19 cellular contexts compared by ENCODE assay signal in genomic region chr20:6162239-6162638, GRCh38. TPM values are rescaled to one million over a fixed set of nuclear protein-coding genes. Genes with fewer than 3 reads are reported as not detected.
DNase-seq lines count a peak whose midpoint lies in the region; ATAC-seq, FAIRE-seq and TF ChIP-seq lines count a peak whose summit lies in the region.
"Had no signal": no experiment of that assay in that cellular context is flagged by ENCODE, and none has a peak within 500 bp of the region (broad histone marks: within the 10 kb centered on the region; RNA-seq: fewer than 3 reads in every experiment).

No MANE protein-coding gene starts in this region.

- DNase-seq in HepG2 (ENCODE audit: low spot score) (no peak), WTC11 (ENCODE audit: low spot score) (no peak), SW480 (ENCODE audit: low spot score) (no peak), epidermal melanocyte (ENCODE audit: insufficient read length, low spot score) (no peak), GF-D8 (lab: John Stamatoyannopoulos, UW) (no peak)
- DNase-seq: activated CD8-positive, alpha-beta memory T cell treated with anti-CD3 and anti-CD28 coated beads for 24 hours; activated naive CD4-positive, alpha-beta T cell; cerebellar nuclear complex; DMS153; NCI-H524 treated with DMSO at 0.1 percent for 48 hours; stimulated activated CD4-positive, alpha-beta T cell treated with anti-CD3 and anti-CD28 coated beads, Interleukin-12 subunit alpha, Interleukin-12 subunit beta, amount 100 ng/mL, for 4 hours had no signal

- TF ChIP-seq RAD21 in liver (IDR thresholded peaks at IDR 0.05), result peak in 1 of 2 donors; percentile 20
- no peak for TF ChIP-seq RAD21 in HepG2 (CRISPR knock-in tag; IDR thresholded peaks at IDR 0.05)

- in situ Hi-C loops in HepG2 (cut with HindIII; ENCODE audit: extremely low pct_ligation_motif_present, low pct_unique_long_range_greater_than_20kb), result no loop called here

- 23% methylated on average over 4 of the region's 4 CpGs for WGBS in liver
- WGBS in HepG2 (ENCODE audit: low lambda C conversion rate), result under 1% methylated on average over 4 of the region's 4 CpGs
- 11% methylated on average over 4 of the region's 4 CpGs; no CpG with 5 or more reads in 1 of the 2 donors for WGBS in gastroesophageal sphincter (ENCODE audit: low coverage in 1 of 2), 2 donors

- H3K27ac ChIP-seq in liver (ENCODE audit: low read depth in 1 of 2, low read length in 2 of 2) (peak overlapping the region in 1 of 2 donors; percentile 25), HepG2 (ENCODE audit: extremely low read length, insufficient read depth, low read length) (no peak overlapping the region), gastroesophageal sphincter (no peak overlapping the region)
- H3K27ac ChIP-seq: RWPE1 had no signal

- POLR2A ChIA-PET in HepG2 (lab: Yijun Ruan, JAX) (no interaction called here), WTC11 (lab: Charles Lee) (no interaction called here)

- FAIRE-seq in HepG2 (lab: Jason Lieb, UNC), result no peak
- FAIRE-seq: GM12878, keratinocyte had no signal

- peak overlapping the region; percentile 67 to 74 (median 72) for H3K27ac Mint-ChIP-seq in nephron
- no peak overlapping the region for H3K27ac Mint-ChIP-seq in WTC11

- BruUV-seq in HepG2 (replicated peaks; lab: Mats Ljungman, UMichigan), result no TSS peak

- TF ChIP-seq CTCF in liver (IDR thresholded peaks at IDR 0.05; ENCODE audit: low read depth, low read length, missing input control) (no peak), HepG2 (CRISPR knock-in tag; IDR thresholded peaks at IDR 0.05) (no peak), gastroesophageal sphincter (IDR thresholded peaks at IDR 0.05) (no peak), nephron (IDR thresholded peaks at IDR 0.05; ENCODE audit: unreplicated experiment in 3 of 3) (no peak), WTC11 (IDR thresholded peaks at IDR 0.05) (no peak)

- H3K4me1 Mint-ChIP-seq in nephron (peaks cover 44% of the 10 kb centered on the region), WTC11 (peaks cover 20% of the 10 kb centered on the region)

- H3K4me3 ChIP-seq in liver (ENCODE audit: low read depth in 1 of 3, low read length in 3 of 3) (no peak overlapping the region), HepG2 (replicated peaks in 1 of 3; ENCODE audit: insufficient read depth in 1 of 3, low read depth in 2 of 3, low read length in 3 of 3) (no peak overlapping the region), gastroesophageal sphincter (no peak overlapping the region)
- H3K4me3 ChIP-seq: GM12878 had no signal

- TF ChIP-seq EP300 in HepG2 (IDR thresholded peaks at IDR 0.05; ENCODE audit: low read depth in 2 of 2, low read length in 2 of 2) (no peak), HepG2 (CRISPR knock-in tag; IDR thresholded peaks at IDR 0.05; ENCODE audit: borderline replicate concordance) (no peak), gastroesophageal sphincter (IDR thresholded peaks at IDR 0.05) (no peak)

- ATAC-seq in HepG2 (no peak), gastroesophageal sphincter (peak; percentile 79), WTC11 (no peak)
- ATAC-seq: esophagus mucosa, GM12878 had no signal

- H3K27me3 ChIP-seq in liver (ENCODE audit: control insufficient read depth in 4 of 4, insufficient read depth in 4 of 4, low read length in 3 of 4), result no peaks in the 10 kb centered on the region
- peaks cover 2 to 5% of the 10 kb centered on the region in 2 experiments; a peak in 3 of 5 replicates for H3K27me3 ChIP-seq in HepG2 (ENCODE audit: control insufficient read depth in 1 of 2, insufficient read depth in 2 of 2, low read length in 2 of 2)
- peaks cover 4% of the 10 kb centered on the region for H3K27me3 ChIP-seq in gastroesophageal sphincter

- peaks cover 17% of the 10 kb centered on the region for H3K9me3 Mint-ChIP-seq in nephron
- H3K9me3 Mint-ChIP-seq in WTC11, result peaks cover 24% of the 10 kb centered on the region

- no peak overlapping the region for H3K9ac ChIP-seq in liver (ENCODE audit: low read depth in 1 of 2, low read length in 2 of 2)
- H3K9ac ChIP-seq in HepG2 (ENCODE audit: insufficient read depth, low read depth, low read length), result no peak overlapping the region

- H3K9me3 ChIP-seq in liver (ENCODE audit: control insufficient read depth in 4 of 4, low read length in 3 of 4), result peaks cover 0 to 4% (median 0%) of the 10 kb centered on the region in 4 donors
- H3K9me3 ChIP-seq in HepG2 (ENCODE audit: low read length), result peaks cover 3% of the 10 kb centered on the region; the same call in 1 of the 2 replicates
- peaks cover 0 to 8% (median 0%) of the 10 kb centered on the region in 3 donors for H3K9me3 ChIP-seq in gastroesophageal sphincter

- H3K27me3 Mint-ChIP-seq in nephron (ENCODE audit: low read depth) (peaks cover 4% of the 10 kb centered on the region), WTC11 (ENCODE audit: low read depth) (0 out of 2 replicates have a peak, but pooled peaks cover under 1% of the 10 kb centered on the region)

- no peaks in the 10 kb centered on the region for H4K20me1 ChIP-seq in HepG2 (ENCODE audit: insufficient read depth, low read length)

- TF ChIP-seq POLR2A in HepG2 (IDR thresholded peaks at IDR 0.05; ENCODE audit: insufficient read depth in 1 of 2, low read depth in 2 of 2, low read length in 2 of 2) (no peak), gastroesophageal sphincter (IDR thresholded peaks at IDR 0.05) (no peak)

- peak overlapping the region in 1 of 3 experiments; percentile 12 for H3K4me3 Mint-ChIP-seq in nephron
- no peak overlapping the region for H3K4me3 Mint-ChIP-seq in WTC11

- H3K36me3 ChIP-seq in liver (ENCODE audit: control insufficient read depth in 4 of 4, insufficient read depth in 3 of 4, low read depth in 1 of 4, low read length in 3 of 4) (no peaks in the 10 kb centered on the region), HepG2 (replicated peaks in 1 of 2; ENCODE audit: control insufficient read depth in 1 of 2, insufficient read depth in 2 of 2, low read length in 2 of 2) (no peaks in the 10 kb centered on the region), gastroesophageal sphincter (no peaks in the 10 kb centered on the region)

- H3K36me3 Mint-ChIP-seq in nephron (ENCODE audit: low read depth), result no peaks in the 10 kb centered on the region
- H3K36me3 Mint-ChIP-seq in WTC11, result peaks cover 5% of the 10 kb centered on the region

- no peaks in the 10 kb centered on the region for H3K79me2 ChIP-seq in HepG2 (ENCODE audit: insufficient read depth, low read length)

- no peak overlapping the region for H3K4me2 ChIP-seq in HepG2 (ENCODE audit: low read depth, low read length)

- no peak overlapping the region for H2AFZ ChIP-seq in HepG2 (ENCODE audit: low read length)

- peaks cover 0 to 4% (median 3%) of the 10 kb centered on the region in 4 donors for H3K4me1 ChIP-seq in liver (ENCODE audit: control insufficient read depth in 4 of 4, insufficient read depth in 4 of 4, low read length in 3 of 4)
- no peaks in the 10 kb centered on the region for H3K4me1 ChIP-seq in HepG2 (ENCODE audit: insufficient read depth, low read length)
- peaks cover 0 to 23% (median 3%) of the 10 kb centered on the region in 3 donors for H3K4me1 ChIP-seq in gastroesophageal sphincter

- intact Hi-C loops in HepG2 (cut with micrococcal nuclease; ENCODE audit: unreplicated experiment), result no loop called here

- CTCF ChIA-PET in HepG2 (lab: Yijun Ruan, JAX; ENCODE audit: low intra/inter-chr PET ratio, low total read pairs), result no interaction called here
- CTCF ChIA-PET in WTC11 (lab: Charles Lee), result no interaction called here

TF ChIP-seq in liver, 16 proteins besides CTCF, POLR2A, EP300 and RAD21 (continues in another document):
- peak; percentile 72 for TF ChIP-seq YY1 (IDR thresholded peaks at IDR 0.05)

TF ChIP-seq in HepG2, 621 proteins besides CTCF, POLR2A, EP300 and RAD21 (continues in another document):
- TF ChIP-seq ZNF136 (CRISPR knock-in tag; IDR thresholded peaks at IDR 0.05; ENCODE audit: low read depth) (no peak), ZBTB1 (CRISPR knock-in tag; IDR thresholded peaks at IDR 0.05; ENCODE audit: borderline replicate concordance) (no peak), NBN (conservative IDR thresholded peaks at IDR 0.05) (no peak), SP1 (IDR thresholded peaks at IDR 0.05) (no peak), SP1 (CRISPR knock-in tag; IDR thresholded peaks at IDR 0.05) (no peak)

TF ChIP-seq in WTC11, 78 proteins besides CTCF, POLR2A, EP300 and RAD21 (continues in another document):
- no peak for TF ChIP-seq TCF7 (CRISPR knock-in tag; IDR thresholded peaks at IDR 0.05; ENCODE audit: low read depth)
- TF ChIP-seq CREM (CRISPR knock-in tag; IDR thresholded peaks at IDR 0.05), result no peak
- TF ChIP-seq ZMAT4 (CRISPR knock-in tag; IDR thresholded peaks at IDR 0.05), result no peak
- TF ChIP-seq TEAD4 (CRISPR knock-in tag; IDR thresholded peaks at IDR 0.05), result no peak

RNA-seq across cellular contexts. Expression of gene FERMT1, which starts 39.4 kb away (rescaled TPM):
- total RNA-seq in liver, result under 1 TPM; 0.25 to 0.42 TPM
- polyA plus RNA-seq in liver, result under 1 TPM; 0.11 to 0.16 TPM
- 29.5 and 39.1 TPM in 2 replicates for total RNA-seq in HepG2 (2016; rRNA removed; fragmentation: Illumina TruSeq; extraction: Trizol)
- 4.8 and 6.7 TPM in 2 replicates for total RNA-seq in HepG2 (2016; cell fraction: cytosol; rRNA removed; fragmentation: Illumina TruSeq; extraction: Trizol; ENCODE audit: low read depth)
- total RNA-seq in HepG2 (2016; cell fraction: insoluble cytoplasmic fraction; rRNA removed; fragmentation: Illumina TruSeq; extraction: Trizol), result 29.9 and 33.9 TPM in 2 replicates
- 27.3 and 30.6 TPM in 2 replicates for total RNA-seq in HepG2 (2016; cell fraction: membrane; rRNA removed; fragmentation: Illumina TruSeq; extraction: Trizol)
- 18.7 and 22.5 TPM in 2 replicates for total RNA-seq in HepG2 (2016; cell fraction: nucleus; rRNA removed; fragmentation: Illumina TruSeq; extraction: Trizol)
- polyA plus RNA-seq in HepG2 (2011; rRNA removed), result 15.1 and 15.8 TPM in 2 replicates
- 8.4 and 8.5 TPM in 2 replicates for polyA plus RNA-seq in HepG2 (2011; cell fraction: cytosol; rRNA removed)
- polyA plus RNA-seq in HepG2 (2011; cell fraction: nucleus; rRNA removed), result 9.7 and 11.7 TPM in 2 replicates
- 9.2 and 11.7 TPM in 2 replicates for polyA plus RNA-seq in HepG2 (2012)
- 4.0 and 4.4 TPM in 2 replicates for polyA plus RNA-seq in HepG2 (2016; cell fraction: cytosol; fragmentation: Illumina TruSeq; extraction: Trizol; ENCODE audit: low read depth)
- polyA plus RNA-seq in HepG2 (2016; cell fraction: insoluble cytoplasmic fraction; fragmentation: Illumina TruSeq; extraction: Trizol; ENCODE audit: low read depth), result 30.4 and 37.6 TPM in 2 replicates
- polyA plus RNA-seq in HepG2 (2016; cell fraction: membrane; fragmentation: Illumina TruSeq; extraction: Trizol; ENCODE audit: low read depth), result 18.3 and 18.7 TPM in 2 replicates
- polyA plus RNA-seq in HepG2 (2016; cell fraction: nucleus; fragmentation: Illumina TruSeq; extraction: Trizol; ENCODE audit: insufficient read depth, low read depth), result 23.6 and 24.8 TPM in 2 replicates
- 11.6 and 13.1 TPM in 2 replicates for polyA minus RNA-seq in HepG2 (2011; rRNA and poly(A)+ RNA removed; ENCODE audit: low replicate concordance)
- 13.8 and 15.1 TPM in 2 replicates for polyA minus RNA-seq in HepG2 (2011; cell fraction: cytosol; rRNA and poly(A)+ RNA removed)
- polyA minus RNA-seq in HepG2 (2011; cell fraction: nucleus; rRNA and poly(A)+ RNA removed), result 21.9 and 29.1 TPM in 2 replicates
- 1 to 10 TPM in 2 of 4 donors, under 1 TPM in 2; 0.16 to 2.2 (median 1.0) TPM for total RNA-seq in gastroesophageal sphincter
- 16.8 to 23.0 TPM (median 17.6 TPM) in 3 replicates for total RNA-seq in WTC11 (2021)
- polyA plus RNA-seq: neural cell had no signal
